ENCODE assay signal across 19 cellular contexts in genomic region chr6:2966347-2966746, GRCh38.
"Had no signal": no experiment of that assay in that cellular context is flagged by ENCODE, and none has a peak within 500 bp of the region (broad histone marks: within the 10 kb centered on the region; RNA-seq: fewer than 3 reads in every experiment).

No MANE protein-coding gene starts in this region.

- H3K36me3 ChIP-seq: gastrocnemius medialis, WERI-Rb-1 had no signal

- H3K27ac ChIP-seq: coronary artery, epithelial cell of prostate, WERI-Rb-1 had no signal

- DNase-seq: activated CD4-positive, alpha-beta T cell treated with anti-CD3 and anti-CD28 coated beads for 4 hours; activated naive CD4-positive, alpha-beta T cell treated with anti-CD3 and anti-CD28 coated beads for 36 hours; activated T-cell treated with anti-CD3 and anti-CD28 coated beads for 4 hours; effector CD8-positive, alpha-beta T cell; gastrocnemius medialis; kidney; naive B cell; occipital lobe; stimulated activated CD4-positive, alpha-beta T cell treated with anti-CD3 and anti-CD28 coated beads, Interleukin-4, amount 100 ng/mL, for 1 hour; stimulated activated CD8-positive, alpha-beta memory T cell treated with anti-CD3 and anti-CD28 coated beads, Interleukin-4, amount 100 ng/mL, for 48 hours; stimulated activated naive CD8-positive, alpha-beta T cell treated with anti-CD3 and anti-CD28 coated beads, Interleukin-15, amount 100 ng/mL, for 72 hours; T-cell; T1000; WERI-Rb-1 had no signal

- H3K4me3 ChIP-seq: coronary artery, gastrocnemius medialis had no signal

- H3K4me1 Mint-ChIP-seq: activated T-helper 17 cell treated with anti-CD3 and anti-CD28 coated beads, Interleukin-2, amount 50 U/mL, for 72 hours had no signal

- H3K27ac Mint-ChIP-seq: activated naive CD4-positive, alpha-beta T cell treated with anti-CD3 and anti-CD28 coated beads for 36 hours; activated T-helper 17 cell treated with anti-CD3 and anti-CD28 coated beads, Interleukin-2, amount 50 U/mL, for 72 hours had no signal

- ATAC-seq: activated T-helper 17 cell treated with anti-CD3 and anti-CD28 coated beads, Interleukin-2, amount 50 U/mL, for 72 hours; gastrocnemius medialis; stimulated activated naive CD8-positive, alpha-beta T cell treated with anti-CD3 and anti-CD28 coated beads, Interleukin-15, amount 100 ng/mL, for 72 hours; T-cell had no signal

- H3K9me3 Mint-ChIP-seq: activated naive CD4-positive, alpha-beta T cell treated with anti-CD3 and anti-CD28 coated beads for 36 hours; activated T-helper 17 cell treated with anti-CD3 and anti-CD28 coated beads, Interleukin-2, amount 50 U/mL, for 72 hours; naive B cell; stimulated activated naive CD8-positive, alpha-beta T cell treated with anti-CD3 and anti-CD28 coated beads, Interleukin-15, amount 100 ng/mL, for 72 hours; T-cell had no signal

- H3K4me3 Mint-ChIP-seq: activated naive CD4-positive, alpha-beta T cell treated with anti-CD3 and anti-CD28 coated beads for 36 hours; activated T-helper 17 cell treated with anti-CD3 and anti-CD28 coated beads, Interleukin-2, amount 50 U/mL, for 72 hours; stimulated activated naive CD8-positive, alpha-beta T cell treated with anti-CD3 and anti-CD28 coated beads, Interleukin-15, amount 100 ng/mL, for 72 hours; T-cell had no signal

- H3K27me3 Mint-ChIP-seq: activated T-helper 17 cell treated with anti-CD3 and anti-CD28 coated beads, Interleukin-2, amount 50 U/mL, for 72 hours; naive B cell; stimulated activated naive CD8-positive, alpha-beta T cell treated with anti-CD3 and anti-CD28 coated beads, Interleukin-15, amount 100 ng/mL, for 72 hours; T-cell had no signal

- H3K27me3 ChIP-seq: gastrocnemius medialis had no signal

- FAIRE-seq: astrocyte, kidney, urothelium cell line had no signal

- H3K9me3 ChIP-seq: gastrocnemius medialis had no signal

- H3K36me3 Mint-ChIP-seq: naive B cell, T-cell had no signal
